ENCODE assay signal across 7 cellular contexts in genomic region chr17:39739020-39739884, GRCh38. TPM values are rescaled to one million over a fixed set of nuclear protein-coding genes. Genes with fewer than 3 reads are reported as not detected.
DNase-seq lines count a peak whose midpoint lies in the region; ATAC-seq and TF ChIP-seq lines count a peak whose summit lies in the region.
"Had no signal": no experiment of that assay in that cellular context is flagged by ENCODE, and none has a peak within 500 bp of the region (broad histone marks: within the 10 kb centered on the region; RNA-seq: fewer than 3 reads in every experiment).

No MANE protein-coding gene starts in this region.

- intact Hi-C loops in gastrocnemius medialis (cut with DNase I; ENCODE audit: low total_unique reads): no loop called here

- no peak for ATAC-seq in gastrocnemius medialis
- no peak for ATAC-seq in GM19455 (IDR thresholded peaks at IDR 0.05; ENCODE audit: unreplicated experiment)

- H3K27ac ChIP-seq in ectodermal cell (ENCODE audit: insufficient read depth, low read depth, low read length, poor library complexity, severe bottlenecking) (no peak overlapping the region), gastrocnemius medialis (no peak overlapping the region)

- in situ Hi-C loops in gastrocnemius medialis (cut with MboI; ENCODE audit: low sequenced_read_pairs in 4 of 4): no loop called here

- H3K9me3 ChIP-seq in ectodermal cell (ENCODE audit: control insufficient read depth, low read length): no peaks in the 10 kb centered on the region
- no peaks in the 10 kb centered on the region for H3K9me3 ChIP-seq in gastrocnemius medialis

- DNase-seq in NCI-H82 (lab: John Stamatoyannopoulos, UW) (peak; percentile 19), NCI-H82 treated with DMSO at 0.1 percent for 48 hours (lab: John Stamatoyannopoulos, UW; ENCODE audit: unreplicated experiment) (no peak), gastrocnemius medialis (no peak)
- no peak for DNase-seq in activated CD8-positive, alpha-beta memory T cell treated with anti-CD3 and anti-CD28 coated beads, Interleukin-2, amount 50 U/mL, for 4 hours

- TF ChIP-seq POLR2A in gastrocnemius medialis (IDR thresholded peaks at IDR 0.05): no peak

- H3K36me3 ChIP-seq in ectodermal cell (ENCODE audit: control insufficient read depth, insufficient read depth, low read length) (no peaks in the 10 kb centered on the region), gastrocnemius medialis (no peaks in the 10 kb centered on the region)

- H3K27me3 ChIP-seq in ectodermal cell (ENCODE audit: control insufficient read depth, insufficient read depth, low read length, poor library complexity, severe bottlenecking) (peaks cover 48% of the 10 kb centered on the region), gastrocnemius medialis (peaks cover 49 to 66% (median 57%) of the 10 kb centered on the region in 3 donors)

- H3K4me1 ChIP-seq in ectodermal cell (ENCODE audit: control insufficient read depth, insufficient read depth, low read length): peaks cover 26% of the 10 kb centered on the region
- peaks cover 6 to 22% of the 10 kb centered on the region in 2 donors for H3K4me1 ChIP-seq in gastrocnemius medialis

- H3K4me3 ChIP-seq in ectodermal cell (ENCODE audit: insufficient read depth, low read depth, low read length) (peak overlapping the region; percentile 46), gastrocnemius medialis (peak overlapping the region in 3 of 4 donors; percentile 12 to 50 (median 22))

- no peak for TF ChIP-seq CTCF in gastrocnemius medialis (IDR thresholded peaks at IDR 0.05 in 4 of 5, conservative IDR thresholded peaks at IDR 0.05 in 1 of 5)

- 5 to 6% methylated on average over 31 of the region's 31 CpGs for WGBS in ectodermal cell, 2 experiments

RNA-seq across cellular contexts. Expression of gene GRB7, which starts 1.5 kb away (rescaled TPM):
- polyA plus RNA-seq in ectodermal cell (2013, experiment 1 of 4): 4.0 TPM
- polyA plus RNA-seq in ectodermal cell (2013, experiment 2 of 4): 2.9 TPM
- polyA plus RNA-seq in ectodermal cell (2013, experiment 3 of 4): 2.5 TPM
- polyA plus RNA-seq in ectodermal cell (2013, experiment 4 of 4): 2.6 TPM
- total RNA-seq in gastrocnemius medialis: under 1 TPM in 2 of 4 donors, not detected in 2; 0.41 to 0.70 TPM
- total RNA-seq: CD4-positive, CD25-positive, alpha-beta regulatory T cell had no signal
- polyA plus RNA-seq: CD4-positive, CD25-positive, alpha-beta regulatory T cell had no signal

RNA-seq across cellular contexts. Expression of gene MIEN1, which starts 8.9 kb away (rescaled TPM):
- polyA plus RNA-seq in ectodermal cell (2013, experiment 1 of 4): 45.5 TPM
- 45.0 TPM for polyA plus RNA-seq in ectodermal cell (2013, experiment 2 of 4)
- 45.8 TPM for polyA plus RNA-seq in ectodermal cell (2013, experiment 3 of 4)
- polyA plus RNA-seq in ectodermal cell (2013, experiment 4 of 4): 50.9 TPM
- 10 to 100 TPM; 42.8 to 81.9 (median 67.7) TPM for total RNA-seq in gastrocnemius medialis

RNA-seq across cellular contexts. Expression of gene ERBB2, which starts 39.4 kb away (rescaled TPM):
- polyA plus RNA-seq in ectodermal cell (2013, experiment 1 of 4): 92.9 TPM
- 108 TPM for polyA plus RNA-seq in ectodermal cell (2013, experiment 2 of 4)
- polyA plus RNA-seq in ectodermal cell (2013, experiment 3 of 4): 76.4 TPM
- polyA plus RNA-seq in ectodermal cell (2013, experiment 4 of 4): 82.8 TPM
- 10 to 100 TPM in 3 of 4 donors, 1 to 10 TPM in 1; 6.0 to 26.4 (median 15.3) TPM for total RNA-seq in gastrocnemius medialis

RNA-seq across cellular contexts. Expression of gene PGAP3, which starts 51.4 kb away (rescaled TPM):
- 20.3 TPM for polyA plus RNA-seq in ectodermal cell (2013, experiment 1 of 4)
- polyA plus RNA-seq in ectodermal cell (2013, experiment 2 of 4): 17.9 TPM
- polyA plus RNA-seq in ectodermal cell (2013, experiment 3 of 4): 13.2 TPM
- 16.9 TPM for polyA plus RNA-seq in ectodermal cell (2013, experiment 4 of 4)
- total RNA-seq in gastrocnemius medialis: 1 to 10 TPM; 4.3 to 9.5 (median 6.1) TPM
